ENCODE assay signal across 7 cellular contexts in the genomic region with DNA sequence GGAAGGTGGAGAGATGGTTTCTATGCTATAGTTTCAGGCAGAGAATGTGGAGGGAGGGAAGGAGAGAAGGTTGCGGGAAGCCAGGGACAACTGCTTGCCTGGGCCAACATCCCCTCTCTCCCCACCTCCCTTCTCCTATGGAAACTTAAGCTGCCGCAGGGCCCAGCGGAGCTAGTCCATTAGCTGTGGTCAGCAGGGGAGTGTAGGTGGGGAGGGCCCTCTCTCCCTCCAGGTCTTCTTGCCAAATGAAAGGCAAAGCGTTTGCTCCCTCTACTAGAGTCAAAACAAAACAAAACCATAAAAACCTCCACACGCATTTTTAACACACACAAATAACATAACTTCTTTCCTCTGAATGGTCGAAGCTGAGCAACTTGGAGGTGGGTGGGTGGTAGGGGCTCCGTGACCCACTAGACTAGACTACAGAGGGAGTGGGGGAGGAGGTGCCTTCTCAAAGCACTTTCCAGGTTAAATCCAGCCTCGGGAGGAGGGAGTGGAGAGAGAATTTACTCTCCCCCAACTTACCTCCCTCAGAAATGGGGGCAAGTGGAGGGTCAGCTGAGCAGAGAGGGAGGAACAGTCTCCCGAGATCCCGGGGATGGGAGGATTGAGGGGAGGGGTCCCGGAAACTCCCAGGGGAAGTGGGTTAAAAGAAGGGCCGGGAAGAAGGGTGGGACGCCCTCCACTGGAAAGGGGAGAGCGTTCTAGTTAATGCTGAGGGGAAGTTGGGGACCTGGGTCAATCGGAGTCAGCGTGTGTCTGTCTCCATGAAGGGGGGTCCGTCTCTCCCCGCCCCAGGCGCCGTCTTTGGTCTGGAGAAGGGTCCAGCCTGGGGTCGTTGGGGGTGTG. TPM values are rescaled to one million over a fixed set of nuclear protein-coding genes. Genes with fewer than 3 reads are reported as not detected.
DNase-seq lines count a peak whose midpoint lies in the region; ATAC-seq and TF ChIP-seq lines count a peak whose summit lies in the region.

No MANE protein-coding gene starts in this region.

- intact Hi-C loops in activated T-helper 1 cell treated with anti-CD3 and anti-CD28 coated beads, Interleukin-12 subunit alpha, Interleukin-12 subunit beta, Interleukin-2, Interleukin-4 antibody, amounts not matched to agents 30 ng/mL and 10 ng/mL and 1 ng/mL, durations not matched to agents 14 hours and 24 hours and 36 hours (cut with micrococcal nuclease): loop anchor here (1.0 to 10.0 kb wide), 3 partner anchors 16 to 709 kb away; partner anchors contain the start of gene SENP1
- intact Hi-C loops in spleen (cut with DNase I; ENCODE audit: low total_unique reads): no loop called here

- peaks cover 0 to 34% (median 5%) of the 10 kb centered on the region in 7 donors for H3K27me3 ChIP-seq in spleen (replicated peaks in 1 of 7)

- H3K36me3 Mint-ChIP-seq in activated T-helper 1 cell treated with anti-CD3 and anti-CD28 coated beads, Interleukin-12 subunit alpha, Interleukin-12 subunit beta, Interleukin-2, Interleukin-4 antibody, amounts not matched to agents 30 ng/mL and 10 ng/mL and 1 ng/mL, durations not matched to agents 14 hours and 24 hours and 36 hours (ENCODE audit: low read depth): no peaks in the 10 kb centered on the region

- H3K27ac ChIP-seq in spleen: peak overlapping the region; percentile 72 to 87 (median 80)

- H3K4me3 ChIP-seq in HFF-Myc (replicated peaks; ENCODE audit: low read depth, low read length) (peak overlapping the region; percentile 83), spleen (peak overlapping the region; percentile 65 to 95 (median 82))

- no peak for TF ChIP-seq POLR2A in spleen (IDR thresholded peaks at IDR 0.05)

- peaks cover 2 to 75% (median 45%) of the 10 kb centered on the region in 6 donors for H3K4me1 ChIP-seq in spleen

- H3K9me3 Mint-ChIP-seq in activated T-helper 1 cell treated with anti-CD3 and anti-CD28 coated beads, Interleukin-12 subunit alpha, Interleukin-12 subunit beta, Interleukin-2, Interleukin-4 antibody, amounts not matched to agents 30 ng/mL and 10 ng/mL and 1 ng/mL, durations not matched to agents 14 hours and 24 hours and 36 hours: no peaks in the 10 kb centered on the region

- H3K36me3 ChIP-seq in spleen: no peaks in the 10 kb centered on the region

- TF ChIP-seq CTCF in HFF-Myc (IDR thresholded peaks at IDR 0.05; ENCODE audit: low read depth, low read length, missing control alignments) (no peak), spleen (IDR thresholded peaks at IDR 0.05 in 8 of 11, conservative IDR thresholded peaks at IDR 0.05 in 3 of 11) (no peak)

- H3K27me3 Mint-ChIP-seq in activated T-helper 1 cell treated with anti-CD3 and anti-CD28 coated beads, Interleukin-12 subunit alpha, Interleukin-12 subunit beta, Interleukin-2, Interleukin-4 antibody, amounts not matched to agents 30 ng/mL and 10 ng/mL and 1 ng/mL, durations not matched to agents 14 hours and 24 hours and 36 hours (ENCODE audit: insufficient read depth): peaks cover 8% of the 10 kb centered on the region

- H3K9me3 ChIP-seq in spleen: no peaks in the 10 kb centered on the region

- no peak for ATAC-seq in GM19324 (IDR thresholded peaks at IDR 0.05; ENCODE audit: low FRiP score, unreplicated experiment)

- DNase-seq in HFF-Myc (ENCODE audit: extremely low read depth, low read depth) (no peak), iPS-NIHi11 (ENCODE audit: low spot score) (peak; percentile 72), spleen (no peak), NCI-H1105 treated with DMSO at 0.1 percent for 48 hours (lab: John Stamatoyannopoulos, UW) (no peak), hippocampal formation (lab: John Stamatoyannopoulos, UW) (no peak)
- DNase-seq in activated T-helper 1 cell treated with anti-CD3 and anti-CD28 coated beads, Interleukin-12 subunit alpha, Interleukin-12 subunit beta, Interleukin-2, Interleukin-4 antibody, amounts not matched to agents 30 ng/mL and 10 ng/mL and 1 ng/mL, durations not matched to agents 14 hours and 24 hours and 36 hours (ENCODE audit: low spot score): no peak

- H3K27ac Mint-ChIP-seq in activated T-helper 1 cell treated with anti-CD3 and anti-CD28 coated beads, Interleukin-12 subunit alpha, Interleukin-12 subunit beta, Interleukin-2, Interleukin-4 antibody, amounts not matched to agents 30 ng/mL and 10 ng/mL and 1 ng/mL, durations not matched to agents 14 hours and 24 hours and 36 hours: peak overlapping the region; percentile 55

- peaks cover 24% of the 10 kb centered on the region for H3K4me1 Mint-ChIP-seq in activated T-helper 1 cell treated with anti-CD3 and anti-CD28 coated beads, Interleukin-12 subunit alpha, Interleukin-12 subunit beta, Interleukin-2, Interleukin-4 antibody, amounts not matched to agents 30 ng/mL and 10 ng/mL and 1 ng/mL, durations not matched to agents 14 hours and 24 hours and 36 hours (ENCODE audit: low read depth)

- WGBS in spleen, 5 donors: 24 to 32% (median 28%) methylated on average over 21 of the region's 21 CpGs

- peak overlapping the region; percentile 93 for H3K4me3 Mint-ChIP-seq in activated T-helper 1 cell treated with anti-CD3 and anti-CD28 coated beads, Interleukin-12 subunit alpha, Interleukin-12 subunit beta, Interleukin-2, Interleukin-4 antibody, amounts not matched to agents 30 ng/mL and 10 ng/mL and 1 ng/mL, durations not matched to agents 14 hours and 24 hours and 36 hours

RNA-seq across cellular contexts. Expression of gene CACNB3, which starts 4.6 kb away (rescaled TPM):
- 11.4 and 13.1 TPM in 2 replicates for total RNA-seq in activated T-helper 1 cell treated with anti-CD3 and anti-CD28 coated beads, Interleukin-12 subunit alpha, Interleukin-12 subunit beta, Interleukin-2, Interleukin-4 antibody, amounts not matched to agents 30 ng/mL and 10 ng/mL and 1 ng/mL, durations not matched to agents 14 hours and 24 hours and 36 hours
- 10 to 100 TPM in 3 of 7 donors, 1 to 10 TPM in 4; 4.7 to 16.1 (median 8.4) TPM for total RNA-seq in spleen
- polyA plus RNA-seq in spleen: 1 to 10 TPM; 2.5 to 4.6 (median 4.3) TPM

RNA-seq across cellular contexts. Expression of gene ADCY6, which starts 24.8 kb away (rescaled TPM):
- total RNA-seq in activated T-helper 1 cell treated with anti-CD3 and anti-CD28 coated beads, Interleukin-12 subunit alpha, Interleukin-12 subunit beta, Interleukin-2, Interleukin-4 antibody, amounts not matched to agents 30 ng/mL and 10 ng/mL and 1 ng/mL, durations not matched to agents 14 hours and 24 hours and 36 hours: 0.32 and 0.78 TPM in 2 replicates
- 10 to 100 TPM; 10.3 to 20.4 (median 14.4) TPM for total RNA-seq in spleen
- polyA plus RNA-seq in spleen: 1 to 10 TPM; 1.6 to 5.7 (median 2.3) TPM

RNA-seq across cellular contexts. Expression of gene DDX23, which starts 38.3 kb away (rescaled TPM):
- 120 and 127 TPM in 2 replicates for total RNA-seq in activated T-helper 1 cell treated with anti-CD3 and anti-CD28 coated beads, Interleukin-12 subunit alpha, Interleukin-12 subunit beta, Interleukin-2, Interleukin-4 antibody, amounts not matched to agents 30 ng/mL and 10 ng/mL and 1 ng/mL, durations not matched to agents 14 hours and 24 hours and 36 hours
- total RNA-seq in spleen: 100 to 1,000 TPM in 3 of 7 donors, 10 to 100 TPM in 4; 71.7 to 104 (median 91.7) TPM
- 10 to 100 TPM; 33.1 to 54.9 (median 49.2) TPM for polyA plus RNA-seq in spleen

RNA-seq across cellular contexts. Expression of gene RND1, which starts 52.0 kb away (rescaled TPM):
- total RNA-seq in activated T-helper 1 cell treated with anti-CD3 and anti-CD28 coated beads, Interleukin-12 subunit alpha, Interleukin-12 subunit beta, Interleukin-2, Interleukin-4 antibody, amounts not matched to agents 30 ng/mL and 10 ng/mL and 1 ng/mL, durations not matched to agents 14 hours and 24 hours and 36 hours: 7.9 and 9.3 TPM in 2 replicates
- 1 to 10 TPM in 5 of 7 donors, under 1 TPM in 2; 0.69 to 3.0 (median 1.5) TPM for total RNA-seq in spleen
- polyA plus RNA-seq in spleen: under 1 TPM; 0.65 to 0.93 (median 0.86) TPM
